8 cellular contexts compared by ENCODE assay signal in the genomic region with DNA sequence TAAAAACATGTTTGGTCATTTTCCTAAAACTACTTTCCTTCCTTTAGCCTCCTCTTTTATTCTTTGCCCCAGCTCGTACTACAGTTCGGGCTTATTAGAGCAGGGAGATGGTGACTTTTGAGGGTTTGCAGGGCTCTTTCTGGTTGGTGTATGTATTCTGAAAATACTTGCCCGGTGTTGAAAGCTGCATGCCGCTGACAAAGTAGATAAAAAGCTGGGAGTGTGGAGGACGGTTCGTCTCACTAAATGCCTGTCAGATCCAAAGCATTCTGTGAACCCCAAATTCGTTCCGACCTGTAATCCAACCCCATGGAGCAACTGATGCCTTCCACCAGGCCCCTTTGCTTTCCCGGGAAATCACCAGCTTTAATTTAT. TPM values are rescaled to one million over a fixed set of nuclear protein-coding genes. Genes with fewer than 3 reads are reported as not detected.
DNase-seq lines count a peak whose midpoint lies in the region; ATAC-seq, FAIRE-seq and TF ChIP-seq lines count a peak whose summit lies in the region.

No MANE protein-coding gene starts in this region.

- H3K9me1 ChIP-seq in endothelial cell of umbilical vein (replicated peaks; ENCODE audit: control insufficient read depth, extremely low read depth, insufficient read depth, low read length), result no peaks in the 10 kb centered on the region

- TF ChIP-seq CTCF in endothelial cell of umbilical vein (IDR thresholded peaks at IDR 0.05; ENCODE audit: extremely low read depth in 1 of 2, insufficient read depth in 1 of 2, low read depth in 1 of 2, low read length in 2 of 2) (no peak), neutrophil (IDR thresholded peaks at IDR 0.05) (no peak), GM20000 (IDR thresholded peaks at IDR 0.05; ENCODE audit: extremely low read depth, missing control alignments) (no peak)

- H3K4me1 ChIP-seq in ES-I3 (ENCODE audit: insufficient read depth, low read length) (peaks cover 12% of the 10 kb centered on the region; the same call in 1 of the 2 replicates), endothelial cell of umbilical vein (ENCODE audit: control insufficient read depth, extremely low read depth, insufficient read depth, low read length) (peaks cover 17% of the 10 kb centered on the region), neutrophil (ENCODE audit: control insufficient read depth in 1 of 2, insufficient read depth in 1 of 2, low read depth in 1 of 2, low read length in 1 of 2) (peaks cover 13 to 16% of the 10 kb centered on the region in 2 experiments)

- H3K9ac ChIP-seq in ES-I3 (ENCODE audit: low read depth, low read length), result peak overlapping the region; percentile 73
- H3K9ac ChIP-seq in endothelial cell of umbilical vein (replicated peaks; ENCODE audit: extremely low read depth, insufficient read depth, low read length), result peak overlapping the region; percentile 73

- BruUV-seq in endothelial cell of umbilical vein (replicated peaks; lab: Mats Ljungman, UMichigan), result no TSS peak

- H3K79me2 ChIP-seq in endothelial cell of umbilical vein (ENCODE audit: control insufficient read depth, insufficient read depth, low read length), result no peaks in the 10 kb centered on the region

- H3K36me3 ChIP-seq in ES-I3 (ENCODE audit: insufficient read depth, low read length), result no peaks in the 10 kb centered on the region
- H3K36me3 ChIP-seq in endothelial cell of umbilical vein (ENCODE audit: control insufficient read depth in 2 of 2, extremely low read depth in 1 of 2, insufficient read depth in 2 of 2, low read length in 2 of 2), result no peaks in the 10 kb centered on the region
- H3K36me3 ChIP-seq in neutrophil, result no peaks in the 10 kb centered on the region

- H3K4me3 ChIP-seq in endothelial cell of umbilical vein (replicated peaks in 1 of 3; ENCODE audit: insufficient read depth in 1 of 3, low read depth in 1 of 3, low read length in 3 of 3) (peak overlapping the region; percentile 39 to 73 (median 56)), neutrophil (ENCODE audit: low read depth in 1 of 2, low read length in 1 of 2) (peak overlapping the region; percentile 15 to 37)

- dilution Hi-C loops in endothelial cell of umbilical vein (cut with MboI; ENCODE audit: extremely low pct_ligation_motif_present, low sequenced_read_pairs), result no loop called here

- CTCF ChIA-PET in endothelial cell of umbilical vein (lab: Charles Lee), result interaction anchor here (0.9 to 2.5 kb wide), 8 partner anchors 11 to 122 kb away, joined by 3 to 13 read pairs (median 4); no protein-coding TSS in a partner anchor

- H3K9me3 ChIP-seq in ES-I3 (ENCODE audit: control insufficient read depth, insufficient read depth, low read length) (no peaks in the 10 kb centered on the region), endothelial cell of umbilical vein (replicated peaks; ENCODE audit: control insufficient read depth, insufficient read depth, low read length) (no peaks in the 10 kb centered on the region), neutrophil (peaks cover 3% of the 10 kb centered on the region)

- ATAC-seq in GM19467 (IDR thresholded peaks at IDR 0.05; ENCODE audit: unreplicated experiment), result no peak

- peak; percentile 26 for DNase-seq in NCI-H69 (lab: John Stamatoyannopoulos, UW)
- DNase-seq in endothelial cell of umbilical vein (ENCODE audit: low read depth, low spot score), result no peak
- no peak for DNase-seq in GM20000 (ENCODE audit: low spot score)
- DNase-seq in NCI-H510A (lab: John Stamatoyannopoulos, UW), result no peak
- no peak for DNase-seq in NOMO-1 treated with dmso at 0.1 percent for 144 hours (lab: John Stamatoyannopoulos, UW; ENCODE audit: unreplicated experiment)

- POLR2A ChIA-PET in endothelial cell of umbilical vein (lab: Charles Lee), result no interaction called here

- no peaks in the 10 kb centered on the region for H4K20me1 ChIP-seq in endothelial cell of umbilical vein (replicated peaks; ENCODE audit: control insufficient read depth, extremely low read depth, insufficient read depth, low read length)

- H3K27ac ChIP-seq in endothelial cell of umbilical vein (ENCODE audit: insufficient read depth, low read depth, low read length) (peak overlapping the region; percentile 57), neutrophil (no peak overlapping the region)

- intact Hi-C loops in endothelial cell of umbilical vein (cut with micrococcal nuclease), result loop anchor here (1.0 to 5.0 kb wide), 5 partner anchors 19 to 121 kb away; partner anchors contain the start of genes MND1 and TRIM2

- peak overlapping the region; percentile 87 for H2AFZ ChIP-seq in endothelial cell of umbilical vein (ENCODE audit: low read depth, low read length)

- H3K4me2 ChIP-seq in endothelial cell of umbilical vein (ENCODE audit: insufficient read depth, low read length), result peak overlapping the region; percentile 94

- TF ChIP-seq POLR2A in endothelial cell of umbilical vein (IDR thresholded peaks at IDR 0.05; ENCODE audit: low read depth, low read length), result no peak

- peak; percentile 4 for FAIRE-seq in endothelial cell of umbilical vein (lab: Jason Lieb, UNC)

- H3K27me3 ChIP-seq in endothelial cell of umbilical vein (ENCODE audit: control insufficient read depth in 2 of 2, insufficient read depth in 2 of 2, low read length in 2 of 2), result no peaks in the 10 kb centered on the region
- peaks cover 75% of the 10 kb centered on the region for H3K27me3 ChIP-seq in neutrophil

TF ChIP-seq in endothelial cell of umbilical vein, 7 proteins besides CTCF, POLR2A, EP300 and RAD21:
- TF ChIP-seq MYC (IDR thresholded peaks at IDR 0.05; ENCODE audit: low read depth, low read length) (no peak), POLR2AphosphoS5 (IDR thresholded peaks at IDR 0.05; ENCODE audit: insufficient read depth, low read depth, low read length) (no peak), FOS (IDR thresholded peaks at IDR 0.05; ENCODE audit: borderline replicate concordance, insufficient read depth, low read length) (no peak), JUN (IDR thresholded peaks at IDR 0.05; ENCODE audit: borderline replicate concordance, insufficient read depth, insufficient read length, low read depth) (no peak)
- TF ChIP-seq, protein P1, sequence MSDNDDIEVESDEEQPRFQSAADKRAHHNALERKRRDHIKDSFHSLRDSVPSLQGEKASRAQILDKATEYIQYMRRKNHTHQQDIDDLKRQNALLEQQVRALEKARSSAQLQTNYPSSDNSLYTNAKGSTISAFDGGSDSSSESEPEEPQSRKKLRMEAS (IDR thresholded peaks at IDR 0.05; ENCODE audit: insufficient read depth, insufficient read length), result no peak

RNA-seq across cellular contexts. Expression of gene TRIM2, which starts 19.2 kb away (rescaled TPM):
- total RNA-seq in endothelial cell of umbilical vein, result 16.4 and 19.7 TPM in 2 replicates
- polyA plus RNA-seq in endothelial cell of umbilical vein, result 6.8 TPM in 2 replicates
- 3.7 and 4.9 TPM in 2 replicates for polyA plus RNA-seq in endothelial cell of umbilical vein (2011; cell fraction: cytosol; rRNA removed)
- polyA plus RNA-seq in endothelial cell of umbilical vein (2011; cell fraction: nucleus; rRNA removed), result 9.4 and 12.4 TPM in 2 replicates
- polyA plus RNA-seq in endothelial cell of umbilical vein (2012), result 1.9 and 4.7 TPM in 2 replicates
- polyA minus RNA-seq in endothelial cell of umbilical vein, result 35.6 and 40.0 TPM in 2 replicates
- polyA minus RNA-seq in endothelial cell of umbilical vein (2011; cell fraction: cytosol; rRNA and poly(A)+ RNA removed), result 7.2 TPM
- 18.8 and 19.6 TPM in 2 replicates for polyA minus RNA-seq in endothelial cell of umbilical vein (2011; cell fraction: nucleus; rRNA and poly(A)+ RNA removed)
